20 cellular contexts compared by ENCODE assay signal in genomic region chr3:123568034-123568433, GRCh38. TPM values are rescaled to one million over a fixed set of nuclear protein-coding genes. Genes with fewer than 3 reads are reported as not detected.
DNase-seq lines count a peak whose midpoint lies in the region; ATAC-seq and TF ChIP-seq lines count a peak whose summit lies in the region.
"Had no signal": no experiment of that assay in that cellular context is flagged by ENCODE, and none has a peak within 500 bp of the region (broad histone marks: within the 10 kb centered on the region; RNA-seq: fewer than 3 reads in every experiment).

No MANE protein-coding gene starts in this region.

- no peak overlapping the region for H3K9ac ChIP-seq in GM23248

- H3K36me3 ChIP-seq in GM23248 (ENCODE audit: low read depth): no peaks in the 10 kb centered on the region

- intact Hi-C loops in dorsolateral prefrontal cortex (cut with DNase I): loop anchor here in 1 of 2 donors (10.0 kb wide), 1 partner anchor 623 kb away; no protein-coding TSS in a partner anchor

- 87 to 93% methylated on average over 7 of the region's 7 CpGs for WGBS in GM23248 (ENCODE audit: low coverage in 1 of 2, low lambda C conversion rate in 2 of 2, missing lambda C conversion rate in 2 of 2), 2 experiments

- no peak overlapping the region for H3K4me2 ChIP-seq in GM23248 (ENCODE audit: unreplicated experiment)

- H3K9me3 ChIP-seq in GM23248 (ENCODE audit: low read depth): no peaks in the 10 kb centered on the region
- H3K9me3 ChIP-seq: HAP-1 had no signal

- TF ChIP-seq CTCF in dorsolateral prefrontal cortex (IDR thresholded peaks at IDR 0.05 in 54 of 56, conservative IDR thresholded peaks at IDR 0.05 in 2 of 56; ENCODE audit: low read depth in 1 of 56, partially characterized antibody in 56 of 56): peak in 1 of 56 donors; percentile 9

- no peaks in the 10 kb centered on the region for H3K4me1 ChIP-seq in GM23248 (ENCODE audit: insufficient read depth)
- H3K4me1 ChIP-seq: HAP-1 had no signal

- in situ Hi-C loops in GM23248 (cut with MboI): no loop called here

- H2AFZ ChIP-seq in GM23248: no peak overlapping the region

- no peaks in the 10 kb centered on the region for H4K20me1 ChIP-seq in GM23248 (ENCODE audit: insufficient read depth)

- H3K9me2 ChIP-seq in GM23248 (ENCODE audit: insufficient read depth): no peaks in the 10 kb centered on the region

- no peaks in the 10 kb centered on the region for H3K27me3 ChIP-seq in dorsolateral prefrontal cortex
- no peaks in the 10 kb centered on the region for H3K27me3 ChIP-seq in layer of hippocampus (ENCODE audit: control insufficient read depth, insufficient read depth, low read length)
- H3K27me3 ChIP-seq in GM23248 (replicated peaks; ENCODE audit: insufficient read depth): no peaks in the 10 kb centered on the region

- H3F3A ChIP-seq in GM23248 (ENCODE audit: insufficient read depth): 0 out of 2 replicates have a peak, but pooled peaks cover under 1% of the 10 kb centered on the region

- no peak for ATAC-seq in GM21529 (IDR thresholded peaks at IDR 0.05; ENCODE audit: unreplicated experiment)

- H3K4me3 ChIP-seq in dorsolateral prefrontal cortex (peak overlapping the region in 10 of 59 donors; percentile 1 to 45 (median 19)), GM23248 (no peak overlapping the region)
- H3K4me3 ChIP-seq: HAP-1 had no signal

- peaks cover 39% of the 10 kb centered on the region for H3K79me2 ChIP-seq in GM23248 (ENCODE audit: insufficient read depth)

- H3K27ac ChIP-seq in dorsolateral prefrontal cortex (peak overlapping the region in 57 of 59 donors; percentile 8 to 93 (median 76)), layer of hippocampus (ENCODE audit: low read depth, low read length) (peak overlapping the region; percentile 74), GM23248 (no peak overlapping the region)

- DNase-seq in C1 segment of cervical spinal cord (lab: John Stamatoyannopoulos, UW) (peak in 8 of 14 donors; percentile 18 to 53 (median 26)), dorsolateral prefrontal cortex (peak in 7 of 10 donors; percentile 19 to 69 (median 52)), putamen (ENCODE audit: low spot score) (peak; percentile 69), GM23248 (no peak), COLO668 (lab: John Stamatoyannopoulos, UW; ENCODE audit: unreplicated experiment) (no peak)
- DNase-seq in activated CD4-positive, alpha-beta T cell treated with anti-CD3 and anti-CD28 coated beads for 48 hours: no peak
- DNase-seq: 8988T; CD4-positive, CD25-positive, alpha-beta regulatory T cell; DMS153; GDM1; KBM-7; MV-4-11; NCI-H1417; NCI-H187; NCI-H2107; NCI-H2227 treated with DMSO at 0.1 percent for 48 hours; NCI-H524 had no signal

RNA-seq across cellular contexts. Expression of gene HACD2, which starts 16.8 kb away (rescaled TPM):
- total RNA-seq in dorsolateral prefrontal cortex: 10 to 100 TPM; 26.7 to 65.5 (median 39.9) TPM
- total RNA-seq in GM23248 (2014; rRNA removed; shearing (Covaris generic)): 41.2 and 41.6 TPM in 2 replicates
- polyA plus RNA-seq in GM23248 (2016; fragmentation: Nextera tagmentation; extraction: Ambion mirVana): 27.0 and 29.6 TPM in 2 replicates

Comparison
In these comparisons a context has a peak if more than half of its experiments do, and no peak if none do; other contexts are left out.
1. DNase-seq: peak in C1 segment of cervical spinal cord (8 of 14), dorsolateral prefrontal cortex (7 of 10) and putamen (single experiment); none in GM23248 (single experiment), COLO668 (single experiment) and activated CD4-positive, alpha-beta T cell treated with anti-CD3 and anti-CD28 coated beads for 48 hours (single experiment).